ENCODE assay signal across 21 cellular contexts in genomic region chr21:39720126-39720778, GRCh38. TPM values are rescaled to one million over a fixed set of nuclear protein-coding genes. Genes with fewer than 3 reads are reported as not detected.
DNase-seq lines count a peak whose midpoint lies in the region; ATAC-seq and TF ChIP-seq lines count a peak whose summit lies in the region.
"Had no signal": no experiment of that assay in that cellular context is flagged by ENCODE, and none has a peak within 500 bp of the region (broad histone marks: within the 10 kb centered on the region; RNA-seq: fewer than 3 reads in every experiment).

No MANE protein-coding gene starts in this region.

- no peaks in the 10 kb centered on the region for H4K20me1 ChIP-seq in PC-3 (ENCODE audit: low read length)

- CTCF ChIA-PET in PC-3 (lab: Charles Lee) = no interaction called here

- H3K4me1 ChIP-seq in right cardiac atrium (ENCODE audit: control insufficient read depth, insufficient read depth, low read length) = no peaks in the 10 kb centered on the region
- H3K4me1 ChIP-seq in PC-3 (ENCODE audit: insufficient read depth, low read length) = no peaks in the 10 kb centered on the region
- peaks cover 0 to 14% (median 9%) of the 10 kb centered on the region in 5 donors for H3K4me1 ChIP-seq in subcutaneous abdominal adipose tissue (ENCODE audit: control insufficient read depth in 5 of 5, insufficient read depth in 5 of 5, low read length in 5 of 5)
- H3K4me1 ChIP-seq: adrenal gland had no signal

- H3K27me3 ChIP-seq in right cardiac atrium (ENCODE audit: control insufficient read depth, insufficient read depth) (no peaks in the 10 kb centered on the region), PC-3 (ENCODE audit: low read length) (no peaks in the 10 kb centered on the region), subcutaneous abdominal adipose tissue (ENCODE audit: control insufficient read depth in 5 of 5, insufficient read depth in 4 of 5, low read length in 5 of 5) (no peaks in the 10 kb centered on the region)
- H3K27me3 ChIP-seq: adrenal gland, esophagus muscularis mucosa had no signal

- H3K9me3 Mint-ChIP-seq in endothelial cell (ENCODE audit: unreplicated experiment) = peaks cover 4% of the 10 kb centered on the region

- H3K79me2 ChIP-seq in PC-3 (ENCODE audit: low read length) = no peaks in the 10 kb centered on the region

- no peak overlapping the region for H3K27ac Mint-ChIP-seq in endothelial cell (ENCODE audit: unreplicated experiment)

- peaks cover 4% of the 10 kb centered on the region for H3K36me3 Mint-ChIP-seq in endothelial cell (ENCODE audit: low read depth, unreplicated experiment)

- H3K9ac ChIP-seq in PC-3 (ENCODE audit: low read length) (no peak overlapping the region), subcutaneous abdominal adipose tissue (ENCODE audit: low read length in 5 of 5) (no peak overlapping the region)

- H3K4me3 ChIP-seq in right cardiac atrium (ENCODE audit: low read length) = no peak overlapping the region
- no peak overlapping the region for H3K4me3 ChIP-seq in PC-3 (ENCODE audit: low read length)
- no peak overlapping the region for H3K4me3 ChIP-seq in subcutaneous abdominal adipose tissue (ENCODE audit: low read depth in 1 of 5, low read length in 5 of 5)
- H3K4me3 ChIP-seq: adrenal gland, esophagus muscularis mucosa had no signal

- H3K27ac ChIP-seq in right cardiac atrium (ENCODE audit: low read length) = no peak overlapping the region
- no peak overlapping the region for H3K27ac ChIP-seq in PC-3 (ENCODE audit: low read length)
- peak overlapping the region; percentile 35 for H3K27ac ChIP-seq in subcutaneous abdominal adipose tissue (ENCODE audit: low read depth, low read length)
- H3K27ac ChIP-seq: adrenal gland, esophagus muscularis mucosa had no signal

- intact Hi-C loops in left ventricle myocardium superior (cut with micrococcal nuclease) = no loop called here
- intact Hi-C loops in right cardiac atrium (cut with DNase I) = no loop called here
- intact Hi-C loops in PC-3 (cut with micrococcal nuclease) = no loop called here

- no peaks in the 10 kb centered on the region for H3K9me2 ChIP-seq in PC-3 (replicated peaks; ENCODE audit: low read length)

- no TSS peak for BruUV-seq in PC-3 (replicated peaks; lab: Mats Ljungman, UMichigan)

- peaks cover 3% of the 10 kb centered on the region for H3K27me3 Mint-ChIP-seq in endothelial cell (ENCODE audit: unreplicated experiment)

- no peak overlapping the region for H3K4me2 ChIP-seq in PC-3 (ENCODE audit: low read length)

- H3K4me1 Mint-ChIP-seq in endothelial cell (ENCODE audit: unreplicated experiment) = no peaks in the 10 kb centered on the region

- POLR2A ChIA-PET in PC-3 (lab: Charles Lee; ENCODE audit: unreplicated experiment) = no interaction called here

- H3K36me3 ChIP-seq in PC-3 (ENCODE audit: low read depth, low read length) (no peaks in the 10 kb centered on the region), subcutaneous abdominal adipose tissue (ENCODE audit: control insufficient read depth in 5 of 5, insufficient read depth in 5 of 5, low read length in 5 of 5) (no peaks in the 10 kb centered on the region)
- H3K36me3 ChIP-seq: adrenal gland, esophagus muscularis mucosa had no signal

- 71% methylated on average over 5 of the region's 5 CpGs for WGBS in right cardiac atrium

- H3K9me3 ChIP-seq in right cardiac atrium (ENCODE audit: control insufficient read depth, low read length) = no peaks in the 10 kb centered on the region
- no peaks in the 10 kb centered on the region for H3K9me3 ChIP-seq in PC-3 (ENCODE audit: low read length)
- peaks cover 0 to 5% (median 0%) of the 10 kb centered on the region in 5 donors for H3K9me3 ChIP-seq in subcutaneous abdominal adipose tissue (ENCODE audit: control insufficient read depth in 5 of 5, low read length in 5 of 5)
- H3K9me3 ChIP-seq: adrenal gland had no signal

- no peak overlapping the region for H3K4me3 Mint-ChIP-seq in endothelial cell (ENCODE audit: unreplicated experiment)

- H3F3A ChIP-seq in PC-3 (ENCODE audit: low read length, unreplicated experiment) = no peaks in the 10 kb centered on the region

- ATAC-seq in left ventricle myocardium superior (peak; percentile 41), right cardiac atrium (no peak), PC-3 (peak; percentile 62), GM18511 (IDR thresholded peaks at IDR 0.05; ENCODE audit: unreplicated experiment) (no peak)

- no peak overlapping the region for H2AFZ ChIP-seq in PC-3 (ENCODE audit: low read length)

- DNase-seq in left ventricle myocardium superior = no peak
- no peak for DNase-seq in right cardiac atrium
- DNase-seq in PC-3 = peak; percentile 31
- DNase-seq in endothelial cell (ENCODE audit: low spot score) = no peak
- no peak for DNase-seq in GM03348 (ENCODE audit: low spot score)
- no peak for DNase-seq in NCI-H2196 (lab: John Stamatoyannopoulos, UW; ENCODE audit: unreplicated experiment)
- DNase-seq: activated CD4-positive, alpha-beta T cell treated with anti-CD3 and anti-CD28 coated beads for 4 hours; activated effector memory CD4-positive, alpha-beta T cell treated with Interleukin-2 at 50 U/mL for 16 hours; adrenal gland; central memory CD4-positive, alpha-beta T cell; DND-41; glutamatergic neuron; Kasumi-1; NCI-H69; nucleus accumbens; retina; stimulated activated CD4-positive, alpha-beta T cell treated with anti-CD3 and anti-CD28 coated beads, Interleukin-15, amount 100 ng/mL, for 24 hours; SW 1271 had no signal

- TF ChIP-seq CTCF in PC-3 (conservative IDR thresholded peaks at IDR 0.05; ENCODE audit: low read depth, low read length) (no peak; the same call in 1 of the 2 replicates), endothelial cell (IDR thresholded peaks at IDR 0.05; ENCODE audit: unreplicated experiment) (peak; percentile 25)

RNA-seq across cellular contexts. Expression of gene IGSF5, which starts 24.7 kb away (rescaled TPM):
- total RNA-seq in left ventricle myocardium superior (4.1 TPM), right cardiac atrium (1 to 10 TPM; 5.0 to 8.4 (median 6.2) TPM), PC-3 (2014; rRNA removed) (not detected in 2 replicates), endothelial cell (ENCODE audit: unreplicated experiment) (2.5 TPM)
- 4.4 TPM for polyA plus RNA-seq in right cardiac atrium
- total RNA-seq: esophagus muscularis mucosa had no signal

Comparison
In these comparisons a context has a peak if more than half of its experiments do, and no peak if none do; other contexts are left out.
1. ATAC-seq: peak in left ventricle myocardium superior (single experiment) and PC-3 (single experiment); none in right cardiac atrium (0 of 2) and GM18511 (single experiment).